Comparison of ENCODE assay signal across 1 cellular context in genomic region chr14:45065540-45065939, GRCh38.
TF ChIP-seq lines count a peak whose summit lies in the region.

No MANE protein-coding gene starts in this region.

TF ChIP-seq in IMR-90, 13 proteins besides CTCF, POLR2A, EP300 and RAD21 (continued from another document):
- TF ChIP-seq USF2 (IDR thresholded peaks at IDR 0.05; ENCODE audit: low read depth, low read length) (no peak), NFE2L2 (IDR thresholded peaks at IDR 0.05; ENCODE audit: low read depth, low read length) (no peak), ELK1 (IDR thresholded peaks at IDR 0.05; ENCODE audit: borderline replicate concordance, low read depth, low read length) (no peak), FOS (IDR thresholded peaks at IDR 0.05; ENCODE audit: low read depth, low read length) (no peak), MAFK (IDR thresholded peaks at IDR 0.05; ENCODE audit: low read depth, low read length) (no peak), SMC3 (IDR thresholded peaks at IDR 0.05; ENCODE audit: low read depth, low read length) (no peak), CEBPB (IDR thresholded peaks at IDR 0.05; ENCODE audit: low read depth, low read length) (no peak), CHD1 (IDR thresholded peaks at IDR 0.05; ENCODE audit: low read depth, low read length) (no peak), MAZ (IDR thresholded peaks at IDR 0.05; ENCODE audit: borderline replicate concordance, low read depth, low read length) (no peak), MXI1 (IDR thresholded peaks at IDR 0.05; ENCODE audit: borderline replicate concordance, low read depth, low read length) (no peak)
